In genomic region chr19:36139120-36139472, GRCh38 we compare ENCODE assay signal across 8 cellular contexts. TPM values are rescaled to one million over a fixed set of nuclear protein-coding genes. Genes with fewer than 3 reads are reported as not detected.
A peak's percentile ranks its signal among the peaks of the same experiment; 100 is the strongest.
DNase-seq lines count a peak whose midpoint lies in the region; ATAC-seq and TF ChIP-seq lines count a peak whose summit lies in the region.

No MANE protein-coding gene starts in this region.

- H3K9ac ChIP-seq in OCI-LY3 (ENCODE audit: low read length) (peak overlapping the region; percentile 98), endocrine pancreas (ENCODE audit: control insufficient read depth, insufficient read depth, low read length) (peak overlapping the region; percentile 90), neural progenitor cell (peak overlapping the region; percentile 37)

- peaks cover 22% of the 10 kb centered on the region for H3K4me1 ChIP-seq in OCI-LY3 (ENCODE audit: low read length)
- H3K4me1 ChIP-seq in endocrine pancreas (ENCODE audit: control insufficient read depth, insufficient read depth, low read length): no peaks in the 10 kb centered on the region
- H3K4me1 ChIP-seq in neural progenitor cell: peaks cover 7% of the 10 kb centered on the region

- no peaks in the 10 kb centered on the region for H3K9me3 ChIP-seq in OCI-LY3 (ENCODE audit: insufficient read depth, low read length)
- no peaks in the 10 kb centered on the region for H3K9me3 ChIP-seq in endocrine pancreas (ENCODE audit: control insufficient read depth, low read length)
- no peaks in the 10 kb centered on the region for H3K9me3 ChIP-seq in neural progenitor cell (ENCODE audit: low read depth)

- H3K9me3 Mint-ChIP-seq in CD14-positive monocyte: peaks cover 0 to 4% (median 0%) of the 10 kb centered on the region in 7 donors
- H3K9me3 Mint-ChIP-seq in neural progenitor cell: no peaks in the 10 kb centered on the region

- DNase-seq in CD14-positive monocyte (ENCODE audit: low spot score) (no peak), neural progenitor cell (ENCODE audit: low spot score) (no peak), NCI-H2171 treated with DMSO at 0.1 percent for 48 hours (lab: John Stamatoyannopoulos, UW) (no peak)

- H2AFZ ChIP-seq in OCI-LY3 (ENCODE audit: low read depth, low read length) (peak overlapping the region; percentile 64; the same call in 1 of the 2 replicates), neural progenitor cell (replicated peaks) (peak overlapping the region; percentile 83)

- H3K36me3 ChIP-seq in OCI-LY3 (replicated peaks; ENCODE audit: low read depth, low read length) (peaks cover 15% of the 10 kb centered on the region), endocrine pancreas (ENCODE audit: control insufficient read depth, insufficient read depth, low read length) (no peaks in the 10 kb centered on the region), neural progenitor cell (no peaks in the 10 kb centered on the region)

- H3K79me2 ChIP-seq in OCI-LY3 (ENCODE audit: low read length) (peaks cover 19% of the 10 kb centered on the region), neural progenitor cell (ENCODE audit: low read depth) (peaks cover 20% of the 10 kb centered on the region)

- TF ChIP-seq CTCF in CD14-positive monocyte (IDR thresholded peaks at IDR 0.05): no peak
- TF ChIP-seq CTCF in OCI-LY3 (IDR thresholded peaks at IDR 0.05; ENCODE audit: low read depth, low read length): no peak
- no peak for TF ChIP-seq CTCF in neural progenitor cell (IDR thresholded peaks at IDR 0.05)

- peaks cover 20 to 24% of the 10 kb centered on the region in 2 donors for H3K36me3 Mint-ChIP-seq in CD14-positive monocyte
- peaks cover 15% of the 10 kb centered on the region for H3K36me3 Mint-ChIP-seq in neural progenitor cell

- H4K20me1 ChIP-seq in OCI-LY3 (ENCODE audit: insufficient read depth, low read length) (peaks cover 10% of the 10 kb centered on the region), neural progenitor cell (ENCODE audit: low read depth) (peaks cover 15% of the 10 kb centered on the region)

- peaks cover 0 to 9% (median 3%) of the 10 kb centered on the region in 3 donors for H3K27me3 Mint-ChIP-seq in CD14-positive monocyte (ENCODE audit: low read depth in 3 of 3)
- H3K27me3 Mint-ChIP-seq in neural progenitor cell (ENCODE audit: insufficient read depth, low read depth): peaks cover 8% of the 10 kb centered on the region

- H3K27me3 ChIP-seq in OCI-LY3 (ENCODE audit: low read depth, low read length): no peaks in the 10 kb centered on the region
- no peaks in the 10 kb centered on the region for H3K27me3 ChIP-seq in endocrine pancreas (ENCODE audit: control insufficient read depth, insufficient read depth, low read length)
- no peaks in the 10 kb centered on the region for H3K27me3 ChIP-seq in neural progenitor cell

- H3K27ac ChIP-seq in OCI-LY3 (ENCODE audit: low read length): peak overlapping the region; percentile 71
- peak overlapping the region; percentile 48 for H3K27ac ChIP-seq in neural progenitor cell

- ATAC-seq in HG03342 (IDR thresholded peaks at IDR 0.05; ENCODE audit: unreplicated experiment) (no peak), GM18858 (IDR thresholded peaks at IDR 0.05; ENCODE audit: unreplicated experiment) (no peak), HG02840 (IDR thresholded peaks at IDR 0.05; ENCODE audit: low FRiP score, unreplicated experiment) (no peak)

- H3K4me3 Mint-ChIP-seq in CD14-positive monocyte (peak overlapping the region; percentile 98 to 99), neural progenitor cell (peak overlapping the region; percentile 97)

- H3K4me2 ChIP-seq in OCI-LY3 (ENCODE audit: low read length) (peak overlapping the region; percentile 75), neural progenitor cell (peak overlapping the region; percentile 83)

- peak overlapping the region; percentile 96 to 99 (median 98) for H3K27ac Mint-ChIP-seq in CD14-positive monocyte
- peak overlapping the region; percentile 78 for H3K27ac Mint-ChIP-seq in neural progenitor cell

- H3K4me1 Mint-ChIP-seq in CD14-positive monocyte: peaks cover 30% of the 10 kb centered on the region
- peaks cover 13% of the 10 kb centered on the region for H3K4me1 Mint-ChIP-seq in neural progenitor cell

- H3K4me3 ChIP-seq in OCI-LY3 (ENCODE audit: low read length) (peak overlapping the region; percentile 94), endocrine pancreas (ENCODE audit: control insufficient read depth, insufficient read depth, low read length) (no peak overlapping the region), neural progenitor cell (peak overlapping the region; percentile 91)

- intact Hi-C loops in CD14-positive monocyte (cut with micrococcal nuclease): no loop called here

- H3F3A ChIP-seq in neural progenitor cell (ENCODE audit: low read depth): peaks cover 13% of the 10 kb centered on the region

RNA-seq across cellular contexts. Expression of gene CAPNS1, which starts 0.8 kb away (rescaled TPM):
- 100 to 1,000 TPM; 239 to 282 TPM for polyA plus RNA-seq in CD14-positive monocyte
- total RNA-seq in neural progenitor cell (ENCODE audit: low replicate concordance): 146 and 258 TPM in 2 replicates

RNA-seq across cellular contexts. Expression of gene COX7A1, which starts 13.2 kb away (rescaled TPM):
- polyA plus RNA-seq in CD14-positive monocyte: not detected
- not detected in 2 replicates for total RNA-seq in neural progenitor cell (ENCODE audit: low replicate concordance)

RNA-seq across cellular contexts. Expression of gene TBCB, which starts 23.8 kb away (rescaled TPM):
- 100 to 1,000 TPM; 178 to 233 TPM for polyA plus RNA-seq in CD14-positive monocyte
- 166 and 250 TPM in 2 replicates for total RNA-seq in neural progenitor cell (ENCODE audit: low replicate concordance)

RNA-seq across cellular contexts. Expression of gene POLR2I, which starts 24.4 kb away (rescaled TPM):
- 10 to 100 TPM; 57.9 to 73.9 TPM for polyA plus RNA-seq in CD14-positive monocyte
- 44.0 and 67.1 TPM in 2 replicates for total RNA-seq in neural progenitor cell (ENCODE audit: low replicate concordance)

RNA-seq across cellular contexts. Expression of gene OVOL3, which starts 28.2 kb away (rescaled TPM):
- not detected for polyA plus RNA-seq in CD14-positive monocyte
- total RNA-seq in neural progenitor cell (ENCODE audit: low replicate concordance): not detected in 2 replicates

Comparison
In these comparisons a context has a peak if more than half of its experiments do, and no peak if none do; other contexts are left out.
1. H3K9ac ChIP-seq: peak in every context shown above with its lines; median percentile 98 in OCI-LY3; 90 in endocrine pancreas; 37 in neural progenitor cell.